ENCODE assay signal across 17 cellular contexts in the genomic region with DNA sequence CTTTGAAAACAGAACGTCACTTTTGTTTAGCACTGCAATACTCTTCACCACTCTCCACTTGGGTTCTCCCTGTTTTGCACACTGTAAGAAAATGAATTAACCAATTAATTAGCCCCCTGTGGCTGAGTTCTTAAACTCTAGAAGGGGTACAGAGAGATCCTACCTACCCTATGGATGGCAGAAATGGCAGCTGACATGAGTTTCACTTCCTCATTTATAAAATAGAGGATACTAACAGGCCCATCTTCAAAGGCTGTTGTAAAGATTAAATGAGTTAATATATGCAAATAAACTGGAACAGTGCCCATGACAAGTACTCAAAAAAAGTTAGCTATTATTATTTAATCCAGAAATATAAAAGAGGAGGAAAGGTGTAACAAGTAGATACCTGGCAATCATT. TPM values are rescaled to one million over a fixed set of nuclear protein-coding genes. Genes with fewer than 3 reads are reported as not detected.
DNase-seq lines count a peak whose midpoint lies in the region; ATAC-seq, FAIRE-seq and TF ChIP-seq lines count a peak whose summit lies in the region.
"Had no signal": no experiment of that assay in that cellular context is flagged by ENCODE, and none has a peak within 500 bp of the region (broad histone marks: within the 10 kb centered on the region; RNA-seq: fewer than 3 reads in every experiment).

No MANE protein-coding gene starts in this region.

- H3K9me3 Mint-ChIP-seq in type B pancreatic cell (no peaks in the 10 kb centered on the region), T-cell (no peaks in the 10 kb centered on the region)

- no peaks in the 10 kb centered on the region for H3K27me3 Mint-ChIP-seq in type B pancreatic cell
- no peaks in the 10 kb centered on the region for H3K27me3 Mint-ChIP-seq in T-cell

- no peak for TF ChIP-seq EP300 in K562 (IDR thresholded peaks at IDR 0.05; ENCODE audit: low read length)

- peaks cover 16% of the 10 kb centered on the region; the same call in 2 of the 3 replicates for H3K36me3 ChIP-seq in K562 (ENCODE audit: control insufficient read depth, insufficient read depth, low read length)
- peaks cover 8% of the 10 kb centered on the region for H3K36me3 ChIP-seq in upper lobe of right lung
- H3K36me3 ChIP-seq: BE2C, Peyer's patch had no signal

- H2AFZ ChIP-seq in K562 (ENCODE audit: low read depth, low read length): no peak overlapping the region

- H3K36me3 Mint-ChIP-seq in type B pancreatic cell (peaks cover 24% of the 10 kb centered on the region), T-cell (peaks cover 69% of the 10 kb centered on the region)

- H3K4me1 Mint-ChIP-seq in type B pancreatic cell (ENCODE audit: unreplicated experiment) (peaks cover 10% of the 10 kb centered on the region), T-cell (peaks cover 53 to 70% (median 57%) of the 10 kb centered on the region in 3 donors)

- H3K27ac Mint-ChIP-seq in type B pancreatic cell (no peak overlapping the region), T-cell (no peak overlapping the region)

- H3K4me1 ChIP-seq in K562 (replicated peaks in 1 of 2; ENCODE audit: control insufficient read depth in 2 of 2, insufficient read depth in 2 of 2, low read length in 2 of 2) (no peaks in the 10 kb centered on the region), upper lobe of right lung (no peaks in the 10 kb centered on the region)
- H3K4me1 ChIP-seq: BE2C, Peyer's patch, testis had no signal

- CTCF ChIA-PET in K562 (lab: Yijun Ruan, JAX; ENCODE audit: low intra/inter-chr PET ratio) (no interaction called here), T-cell (lab: Charles Lee) (no interaction called here)

- no peak overlapping the region for H3K4me3 Mint-ChIP-seq in type B pancreatic cell
- H3K4me3 Mint-ChIP-seq in T-cell: no peak overlapping the region

- 77% methylated on average over 1 of the region's 1 CpG for WGBS in K562 (ENCODE audit: insufficient coverage, low coverage, missing lambda C conversion rate)

- H3K9me3 ChIP-seq in K562 (replicated peaks; ENCODE audit: control insufficient read depth, insufficient read depth, low read depth, low read length) (no peaks in the 10 kb centered on the region), upper lobe of right lung (no peaks in the 10 kb centered on the region)
- H3K9me3 ChIP-seq: BE2C, Peyer's patch, right lobe of liver, testis had no signal

- TF ChIP-seq CTCF in K562 (IDR thresholded peaks at IDR 0.05 in 2 of 3, conservative IDR thresholded peaks at IDR 0.05 in 1 of 3; ENCODE audit: insufficient read depth in 2 of 3, low read depth in 1 of 3, low read length in 3 of 3) (no peak), type B pancreatic cell (conservative IDR thresholded peaks at IDR 0.05) (no peak), upper lobe of right lung (IDR thresholded peaks at IDR 0.05) (no peak)

- in situ Hi-C loops in K562 (cut with MboI): no loop called here

- intact Hi-C loops in K562 (cut with micrococcal nuclease): no loop called here
- intact Hi-C loops in upper lobe of right lung (cut with DNase I): no loop called here

- POLR2A ChIA-PET in K562 (lab: Yijun Ruan, JAX) (no interaction called here), T-cell (lab: Charles Lee) (interaction anchor here in 1 of 2 donors (1.4 kb wide), 1 partner anchor 10 kb away, joined by 5 read pairs; no protein-coding TSS in a partner anchor)

- no peak overlapping the region for H3K4me2 ChIP-seq in K562 (ENCODE audit: insufficient read depth, low read length)

- ATAC-seq in GM18909 (IDR thresholded peaks at IDR 0.05; ENCODE audit: poor library complexity, unreplicated experiment) (peak; percentile 91), HG02623 (IDR thresholded peaks at IDR 0.05; ENCODE audit: unreplicated experiment) (peak; percentile 57), HG03439 (IDR thresholded peaks at IDR 0.05; ENCODE audit: unreplicated experiment) (peak; percentile 56), K562 (no peak), T-cell (replicated peaks in 1 of 4) (no peak), upper lobe of right lung (no peak)
- ATAC-seq: left cardiac atrium, right lobe of liver had no signal

- no peak for TF ChIP-seq RAD21 in K562 (CRISPR knock-in tag; conservative IDR thresholded peaks at IDR 0.05 in 1 of 2, IDR thresholded peaks at IDR 0.05 in 1 of 2)

- H3K9ac ChIP-seq in K562 (ENCODE audit: insufficient read depth in 1 of 2, low read depth in 2 of 2, low read length in 2 of 2): no peak overlapping the region

- H3K27me3 ChIP-seq in K562 (ENCODE audit: control insufficient read depth in 2 of 2, insufficient read depth in 2 of 2, low read length in 2 of 2) (no peaks in the 10 kb centered on the region), upper lobe of right lung (no peaks in the 10 kb centered on the region)
- H3K27me3 ChIP-seq: BE2C, Peyer's patch, right lobe of liver, testis had no signal

- no peak for DNase-seq in K562 (ENCODE audit: extremely low read depth in 1 of 4, low spot score in 3 of 4)
- no peak for DNase-seq in type B pancreatic cell (ENCODE audit: extremely low spot score, unreplicated experiment)
- DNase-seq in T-cell: no peak
- DNase-seq in upper lobe of right lung: no peak
- DNase-seq: activated CD4-positive, CD25-positive, alpha-beta regulatory T cell; anterior cingulate cortex; BE2C; left cardiac atrium; NCI-H524 treated with DMSO at 0.1 percent for 48 hours; Peyer's patch; right lobe of liver; stimulated activated CD4-positive, alpha-beta T cell treated with anti-CD3 and anti-CD28 coated beads, Interleukin-4, amount 100 ng/mL, for 1 hour; stimulated activated CD8-positive, alpha-beta memory T cell treated with anti-CD3 and anti-CD28 coated beads, Interleukin-4, amount 100 ng/mL, for 48 hours; testis had no signal

- FAIRE-seq in K562 (lab: Jason Lieb, UNC): no peak

- no peak overlapping the region for H3K27ac ChIP-seq in K562 (ENCODE audit: extremely low read depth, low read depth, low read length)
- H3K27ac ChIP-seq in upper lobe of right lung: no peak overlapping the region
- H3K27ac ChIP-seq: Peyer's patch, right lobe of liver, testis had no signal

- no TSS peak for BruUV-seq in K562 (replicated peaks; lab: Mats Ljungman, UMichigan)

- no peaks in the 10 kb centered on the region for H3K79me2 ChIP-seq in K562 (ENCODE audit: control insufficient read depth, insufficient read depth, low read length)

- TF ChIP-seq POLR2A in K562 (conservative IDR thresholded peaks at IDR 0.05): no peak

- H3K9me1 ChIP-seq in K562 (ENCODE audit: control insufficient read depth, insufficient read depth, low read length): no peaks in the 10 kb centered on the region

- no peaks in the 10 kb centered on the region for H4K20me1 ChIP-seq in K562 (replicated peaks; ENCODE audit: control insufficient read depth, insufficient read depth, low read length)

- no peak overlapping the region for H3K4me3 ChIP-seq in K562
- H3K4me3 ChIP-seq in upper lobe of right lung: no peak overlapping the region
- H3K4me3 ChIP-seq: Peyer's patch, right lobe of liver, testis had no signal

TF ChIP-seq in K562, 482 proteins besides CTCF, POLR2A, EP300 and RAD21 (continues in another document):
- no peak for TF ChIP-seq FOXJ2 (tag; IDR thresholded peaks at IDR 0.05)
- TF ChIP-seq RCOR1 (IDR thresholded peaks at IDR 0.05; ENCODE audit: borderline replicate concordance in 1 of 2, low read depth in 2 of 2, low read length in 2 of 2): no peak
- TF ChIP-seq SPI1 (IDR thresholded peaks at IDR 0.05; ENCODE audit: borderline replicate concordance, low read depth, low read length): 0 out of 2 replicates have a peak, but pooled peaks have one; percentile 25
- TF ChIP-seq ZNF75A (CRISPR knock-in tag; IDR thresholded peaks at IDR 0.05): no peak

RNA-seq across cellular contexts. Expression of gene SUCLG2, which starts 36.9 kb away (rescaled TPM):
- 9.0 and 21.8 TPM in 2 replicates for total RNA-seq in K562 (2011; cell fraction: chromatin; rRNA removed; ENCODE audit: low replicate concordance)
- total RNA-seq in K562 (2011; cell fraction: nucleolus; rRNA removed): 5.3 and 7.0 TPM in 2 replicates
- 9.3 and 10.5 TPM in 2 replicates for total RNA-seq in K562 (2011; cell fraction: nucleoplasm; rRNA removed)
- total RNA-seq in K562 (2014; rRNA removed): 22.9 and 23.9 TPM in 2 replicates
- total RNA-seq in K562 (2014; rRNA removed; fragmentation: Illumina TruSeq; extraction: Trizol): 36.1 and 36.8 TPM in 2 replicates
- 38.3 and 41.4 TPM in 2 replicates for total RNA-seq in K562 (2015; rRNA removed; fragmentation: Illumina TruSeq; extraction: Trizol)
- total RNA-seq in K562 (2021): 28.2 and 29.6 TPM in 2 replicates
- 26.9 and 31.5 TPM in 2 replicates for polyA plus RNA-seq in K562 (2011; rRNA removed)
- polyA plus RNA-seq in K562 (2011; cell fraction: cytosol; rRNA removed): 7.9 and 15.0 TPM in 2 replicates
- polyA plus RNA-seq in K562 (2011; cell fraction: nucleus; rRNA removed): 3.7 and 6.5 TPM in 2 replicates
- polyA plus RNA-seq in K562 (2012): 29.7 and 32.4 TPM in 2 replicates
- 33.7 and 39.4 TPM in 2 replicates for polyA plus RNA-seq in K562 (2014; fragmentation: Illumina TruSeq; extraction: Trizol)
- polyA plus RNA-seq in K562 (2014; fragmentation: Nextera tagmentation; extraction: Ambion mirVana): 10 to 100 TPM; 10.1 to 20.4 TPM
- polyA plus RNA-seq in K562 (2014; rRNA removed): 29.0 and 29.6 TPM in 2 replicates
- 27.4 and 36.9 TPM in 2 replicates for polyA minus RNA-seq in K562 (2011; rRNA and poly(A)+ RNA removed)
- 11.9 and 12.2 TPM in 2 replicates for polyA minus RNA-seq in K562 (2011; cell fraction: cytosol; rRNA and poly(A)+ RNA removed)
- 12.4 and 14.6 TPM in 2 replicates for polyA minus RNA-seq in K562 (2011; cell fraction: nucleus; rRNA and poly(A)+ RNA removed)
- 40.1 and 42.8 TPM in 2 replicates for total RNA-seq in type B pancreatic cell (ENCODE audit: low replicate concordance)
- 10 to 100 TPM; 45.6 to 65.9 (median 49.5) TPM for total RNA-seq in T-cell
- 53.8 TPM for total RNA-seq in upper lobe of right lung

Comparison
In these comparisons a context has a peak if more than half of its experiments do, and no peak if none do; other contexts are left out.
1. ATAC-seq: peak in GM18909 (single experiment), HG02623 (single experiment) and HG03439 (single experiment); none in K562 (single experiment), T-cell (0 of 4) and upper lobe of right lung (single experiment).